ENCODE assay signal across 1 cellular context in the genomic region with DNA sequence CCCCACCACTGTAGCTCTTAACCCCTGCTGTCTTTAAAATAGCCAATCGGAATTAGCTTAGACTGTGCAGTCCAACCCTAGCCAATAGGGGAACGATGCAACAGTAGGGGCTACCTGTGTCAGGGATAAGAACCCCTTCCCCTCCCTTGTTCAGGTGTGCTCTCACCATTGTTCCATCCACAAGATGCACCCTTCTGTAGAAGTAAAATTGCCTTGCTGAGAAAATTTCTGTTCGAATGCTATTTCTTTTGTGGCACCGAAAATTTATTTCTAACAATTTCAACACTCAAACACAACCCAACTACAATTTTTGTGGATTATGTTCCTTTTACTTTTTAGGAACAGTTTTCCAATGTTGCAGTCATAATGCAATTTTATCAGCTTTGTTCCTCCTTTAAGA.
TF ChIP-seq lines count a peak whose summit lies in the region.

No MANE protein-coding gene starts in this region.

TF ChIP-seq in K562, 482 proteins besides CTCF, POLR2A, EP300 and RAD21:
- TF ChIP-seq, protein P1, sequence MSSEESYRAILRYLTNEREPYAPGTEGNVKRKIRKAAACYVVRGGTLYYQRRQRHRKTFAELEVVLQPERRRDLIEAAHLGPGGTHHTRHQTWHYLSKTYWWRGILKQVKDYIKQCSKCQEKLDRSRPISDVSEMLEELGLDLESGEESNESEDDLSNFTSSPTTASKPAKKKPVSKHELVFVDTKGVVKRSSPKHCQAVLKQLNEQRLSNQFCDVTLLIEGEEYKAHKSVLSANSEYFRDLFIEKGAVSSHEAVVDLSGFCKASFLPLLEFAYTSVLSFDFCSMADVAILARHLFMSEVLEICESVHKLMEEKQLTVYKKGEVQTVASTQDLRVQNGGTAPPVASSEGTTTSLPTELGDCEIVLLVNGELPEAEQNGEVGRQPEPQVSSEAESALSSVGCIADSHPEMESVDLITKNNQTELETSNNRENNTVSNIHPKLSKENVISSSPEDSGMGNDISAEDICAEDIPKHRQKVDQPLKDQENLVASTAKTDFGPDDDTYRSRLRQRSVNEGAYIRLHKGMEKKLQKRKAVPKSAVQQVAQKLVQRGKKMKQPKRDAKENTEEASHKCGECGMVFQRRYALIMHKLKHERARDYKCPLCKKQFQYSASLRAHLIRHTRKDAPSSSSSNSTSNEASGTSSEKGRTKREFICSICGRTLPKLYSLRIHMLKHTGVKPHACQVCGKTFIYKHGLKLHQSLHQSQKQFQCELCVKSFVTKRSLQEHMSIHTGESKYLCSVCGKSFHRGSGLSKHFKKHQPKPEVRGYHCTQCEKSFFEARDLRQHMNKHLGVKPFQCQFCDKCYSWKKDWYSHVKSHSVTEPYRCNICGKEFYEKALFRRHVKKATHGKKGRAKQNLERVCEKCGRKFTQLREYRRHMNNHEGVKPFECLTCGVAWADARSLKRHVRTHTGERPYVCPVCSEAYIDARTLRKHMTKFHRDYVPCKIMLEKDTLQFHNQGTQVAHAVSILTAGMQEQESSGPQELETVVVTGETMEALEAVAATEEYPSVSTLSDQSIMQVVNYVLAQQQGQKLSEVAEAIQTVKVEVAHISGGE (CRISPR knock-in tag; IDR thresholded peaks at IDR 0.05), result no peak
- TF ChIP-seq ZNF280A (IDR thresholded peaks at IDR 0.05; ENCODE audit: low read depth, partially characterized antibody) (peak; percentile 77), HIVEP1 (CRISPR knock-in tag; IDR thresholded peaks at IDR 0.05) (no peak), HMG20B (CRISPR knock-in tag; IDR thresholded peaks at IDR 0.05) (no peak), EHMT2 (IDR thresholded peaks at IDR 0.05) (no peak), SMAD4 (CRISPR knock-in tag; conservative IDR thresholded peaks at IDR 0.05) (no peak), CTBP1 (IDR thresholded peaks at IDR 0.05; ENCODE audit: borderline replicate concordance) (no peak), MTF1 (CRISPR knock-in tag; IDR thresholded peaks at IDR 0.05; ENCODE audit: borderline replicate concordance) (no peak), TAL1 (IDR thresholded peaks at IDR 0.05) (no peak), CBX5 (IDR thresholded peaks at IDR 0.05; ENCODE audit: borderline replicate concordance, low read depth) (peak; percentile 14; the same call in 1 of the 2 replicates), NR2C2 (CRISPR knock-in tag; IDR thresholded peaks at IDR 0.05) (no peak), NR2C2 (tag; IDR thresholded peaks at IDR 0.05) (no peak), ZSCAN29 (IDR thresholded peaks at IDR 0.05) (no peak), ZNF655 (CRISPR knock-in tag; IDR thresholded peaks at IDR 0.05) (no peak), NFIC (IDR thresholded peaks at IDR 0.05) (no peak), MTA3 (IDR thresholded peaks at IDR 0.05; ENCODE audit: borderline replicate concordance) (no peak), TFAM (CRISPR knock-in tag; conservative IDR thresholded peaks at IDR 0.05) (no peak), ZNF511 (CRISPR knock-in tag; IDR thresholded peaks at IDR 0.05) (no peak), SREBF1 (IDR thresholded peaks at IDR 0.05; ENCODE audit: borderline replicate concordance, low read depth, low read length) (no peak), XRCC3 (IDR thresholded peaks at IDR 0.05) (no peak), ZNF764 (CRISPR knock-in tag; IDR thresholded peaks at IDR 0.05; ENCODE audit: low read depth) (no peak), CBX3 (IDR thresholded peaks at IDR 0.05; ENCODE audit: borderline replicate concordance in 1 of 2, low read length in 2 of 2) (peak in 1 of 2 experiments; percentile 85; a peak in 2 of 3 replicates), ZNF561 (CRISPR knock-in tag; conservative IDR thresholded peaks at IDR 0.05) (0 out of 2 replicates have a peak, but pooled peaks have one; percentile 46), MCM3 (IDR thresholded peaks at IDR 0.05) (no peak), SNRNP70 (optimal IDR thresholded peaks at IDR 0.05; ENCODE audit: low read depth, low read length) (no peak), ZNF311 (CRISPR knock-in tag; IDR thresholded peaks at IDR 0.05) (no peak), SMC3 (conservative IDR thresholded peaks at IDR 0.05; ENCODE audit: insufficient read depth, low read depth, low read length) (no peak), NR0B1 (IDR thresholded peaks at IDR 0.05; ENCODE audit: partially characterized antibody) (no peak), CHD4 (IDR thresholded peaks at IDR 0.05; ENCODE audit: insufficient read depth, insufficient replicate concordance, low read depth, low read length, poor library complexity, severe bottlenecking) (no peak), LARP7 (IDR thresholded peaks at IDR 0.05) (no peak), ZNF57 (CRISPR knock-in tag; IDR thresholded peaks at IDR 0.05) (no peak), MYC (IDR thresholded peaks at IDR 0.05; ENCODE audit: low read depth, low read length) (no peak), MYC (CRISPR knock-in tag; IDR thresholded peaks at IDR 0.05; ENCODE audit: borderline replicate concordance, low read depth) (no peak), TEAD4 (IDR thresholded peaks at IDR 0.05; ENCODE audit: low read length) (no peak), TEAD4 (CRISPR knock-in tag; IDR thresholded peaks at IDR 0.05; ENCODE audit: borderline replicate concordance) (no peak), TRIM28 (IDR thresholded peaks at IDR 0.05) (peak; percentile 74; the same call in 1 of the 2 replicates), ASH1L (IDR thresholded peaks at IDR 0.05; ENCODE audit: borderline replicate concordance, low read depth, partially characterized antibody) (no peak), E2F6 (IDR thresholded peaks at IDR 0.05; ENCODE audit: borderline replicate concordance in 1 of 2, extremely low read depth in 1 of 2, insufficient read depth in 1 of 2, insufficient read length in 1 of 2, low read depth in 1 of 2, low read length in 1 of 2, poor library complexity in 1 of 2, severe bottlenecking in 1 of 2) (no peak), ILK (tag; IDR thresholded peaks at IDR 0.05; ENCODE audit: borderline replicate concordance, low read depth) (no peak), ADNP (tag; IDR thresholded peaks at IDR 0.05) (no peak)
- TF ChIP-seq, protein P2, sequence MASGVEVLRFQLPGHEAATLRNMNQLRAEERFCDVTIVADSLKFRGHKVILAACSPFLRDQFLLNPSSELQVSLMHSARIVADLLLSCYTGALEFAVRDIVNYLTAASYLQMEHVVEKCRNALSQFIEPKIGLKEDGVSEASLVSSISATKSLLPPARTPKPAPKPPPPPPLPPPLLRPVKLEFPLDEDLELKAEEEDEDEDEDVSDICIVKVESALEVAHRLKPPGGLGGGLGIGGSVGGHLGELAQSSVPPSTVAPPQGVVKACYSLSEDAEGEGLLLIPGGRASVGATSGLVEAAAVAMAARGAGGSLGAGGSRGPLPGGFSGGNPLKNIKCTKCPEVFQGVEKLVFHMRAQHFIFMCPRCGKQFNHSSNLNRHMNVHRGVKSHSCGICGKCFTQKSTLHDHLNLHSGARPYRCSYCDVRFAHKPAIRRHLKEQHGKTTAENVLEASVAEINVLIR (CRISPR knock-in tag; IDR thresholded peaks at IDR 0.05), result no peak
- TF ChIP-seq, protein P3, sequence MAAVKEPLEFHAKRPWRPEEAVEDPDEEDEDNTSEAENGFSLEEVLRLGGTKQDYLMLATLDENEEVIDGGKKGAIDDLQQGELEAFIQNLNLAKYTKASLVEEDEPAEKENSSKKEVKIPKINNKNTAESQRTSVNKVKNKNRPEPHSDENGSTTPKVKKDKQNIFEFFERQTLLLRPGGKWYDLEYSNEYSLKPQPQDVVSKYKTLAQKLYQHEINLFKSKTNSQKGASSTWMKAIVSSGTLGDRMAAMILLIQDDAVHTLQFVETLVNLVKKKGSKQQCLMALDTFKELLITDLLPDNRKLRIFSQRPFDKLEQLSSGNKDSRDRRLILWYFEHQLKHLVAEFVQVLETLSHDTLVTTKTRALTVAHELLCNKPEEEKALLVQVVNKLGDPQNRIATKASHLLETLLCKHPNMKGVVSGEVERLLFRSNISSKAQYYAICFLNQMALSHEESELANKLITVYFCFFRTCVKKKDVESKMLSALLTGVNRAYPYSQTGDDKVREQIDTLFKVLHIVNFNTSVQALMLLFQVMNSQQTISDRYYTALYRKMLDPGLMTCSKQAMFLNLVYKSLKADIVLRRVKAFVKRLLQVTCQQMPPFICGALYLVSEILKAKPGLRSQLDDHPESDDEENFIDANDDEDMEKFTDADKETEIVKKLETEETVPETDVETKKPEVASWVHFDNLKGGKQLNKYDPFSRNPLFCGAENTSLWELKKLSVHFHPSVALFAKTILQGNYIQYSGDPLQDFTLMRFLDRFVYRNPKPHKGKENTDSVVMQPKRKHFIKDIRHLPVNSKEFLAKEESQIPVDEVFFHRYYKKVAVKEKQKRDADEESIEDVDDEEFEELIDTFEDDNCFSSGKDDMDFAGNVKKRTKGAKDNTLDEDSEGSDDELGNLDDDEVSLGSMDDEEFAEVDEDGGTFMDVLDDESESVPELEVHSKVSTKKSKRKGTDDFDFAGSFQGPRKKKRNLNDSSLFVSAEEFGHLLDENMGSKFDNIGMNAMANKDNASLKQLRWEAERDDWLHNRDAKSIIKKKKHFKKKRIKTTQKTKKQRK (IDR thresholded peaks at IDR 0.05; ENCODE audit: borderline replicate concordance, low read depth, low read length), result no peak
